ENCODE assay signal across 16 cellular contexts in genomic region chr13:89465366-89465765, GRCh38.
DNase-seq lines count a peak whose midpoint lies in the region; ATAC-seq and TF ChIP-seq lines count a peak whose summit lies in the region.
"Had no signal": no experiment of that assay in that cellular context is flagged by ENCODE, and none has a peak within 500 bp of the region (broad histone marks: within the 10 kb centered on the region; RNA-seq: fewer than 3 reads in every experiment).

No MANE protein-coding gene starts in this region.

- no peak for TF ChIP-seq RAD21 in SK-N-SH (IDR thresholded peaks at IDR 0.05; ENCODE audit: low read length)

- H3K27ac ChIP-seq in mammary epithelial cell (ENCODE audit: insufficient read depth, low read depth, low read length), result no peak overlapping the region
- no peak overlapping the region for H3K27ac ChIP-seq in SK-N-SH (ENCODE audit: low read depth in 2 of 2, low read length in 1 of 2)
- H3K27ac ChIP-seq: cardiac muscle cell, spleen had no signal

- H4K20me1 ChIP-seq in mammary epithelial cell (ENCODE audit: insufficient read depth, low read length), result no peaks in the 10 kb centered on the region
- no peaks in the 10 kb centered on the region for H4K20me1 ChIP-seq in SK-N-SH (ENCODE audit: insufficient read depth)

- H3K4me1 ChIP-seq in mammary epithelial cell (ENCODE audit: insufficient read depth, low read length) (peaks cover 5% of the 10 kb centered on the region), SK-N-SH (ENCODE audit: control insufficient read depth in 1 of 2, insufficient read depth in 2 of 2, low read depth in 1 of 2, low read length in 1 of 2) (no peaks in the 10 kb centered on the region)
- H3K4me1 ChIP-seq: spleen had no signal

- H3K27me3 ChIP-seq in mammary epithelial cell (ENCODE audit: insufficient read depth, low read length), result no peaks in the 10 kb centered on the region
- no peaks in the 10 kb centered on the region for H3K27me3 ChIP-seq in SK-N-SH (ENCODE audit: insufficient read depth)
- H3K27me3 ChIP-seq: cardiac muscle cell, spleen had no signal

- peaks cover 4% of the 10 kb centered on the region for H3K9me3 Mint-ChIP-seq in activated CD4-positive, alpha-beta T cell treated with anti-CD3 and anti-CD28 coated beads for 36 hours (ENCODE audit: low read depth)
- H3K9me3 Mint-ChIP-seq in stimulated activated naive CD8-positive, alpha-beta T cell treated with anti-CD3 and anti-CD28 coated beads, Interleukin-15, amount 100 ng/mL, for 72 hours, result peaks cover 0 to 16% of the 10 kb centered on the region in 2 donors

- peaks cover 2% of the 10 kb centered on the region for H3K4me1 Mint-ChIP-seq in activated CD4-positive, alpha-beta T cell treated with anti-CD3 and anti-CD28 coated beads for 36 hours
- H3K4me1 Mint-ChIP-seq in stimulated activated naive CD8-positive, alpha-beta T cell treated with anti-CD3 and anti-CD28 coated beads, Interleukin-15, amount 100 ng/mL, for 72 hours, result peaks cover 5% of the 10 kb centered on the region
- H3K4me1 Mint-ChIP-seq: naive thymus-derived CD4-positive, alpha-beta T cell had no signal

- dilution Hi-C loops in mammary epithelial cell (cut with HindIII; ENCODE audit: low sequenced_read_pairs), result no loop called here

- intact Hi-C loops in activated CD4-positive, alpha-beta T cell treated with anti-CD3 and anti-CD28 coated beads for 36 hours (cut with DNase I, micrococcal nuclease), result no loop called here
- intact Hi-C loops in mammary epithelial cell (cut with micrococcal nuclease), result no loop called here

- 0% methylated on average over 2 of the region's 2 CpGs for WGBS in mammary epithelial cell (ENCODE audit: low coverage, missing lambda C conversion rate)
- WGBS in SK-N-SH (ENCODE audit: low lambda C conversion rate), result 37% methylated on average over 2 of the region's 2 CpGs

- POLR2A ChIA-PET in activated CD4-positive, alpha-beta T cell treated with anti-CD3 and anti-CD28 coated beads for 36 hours (lab: Charles Lee), result no interaction called here
- POLR2A ChIA-PET in SK-N-SH (lab: Yijun Ruan, JAX), result no interaction called here

- H3K36me3 ChIP-seq in mammary epithelial cell (ENCODE audit: insufficient read depth, low read length), result no peaks in the 10 kb centered on the region
- H3K36me3 ChIP-seq in SK-N-SH (replicated peaks in 1 of 2; ENCODE audit: control insufficient read depth in 1 of 2, insufficient read depth in 2 of 2, low read length in 1 of 2), result no peaks in the 10 kb centered on the region
- H3K36me3 ChIP-seq: cardiac muscle cell, spleen had no signal

- H3K9me2 ChIP-seq in SK-N-SH, result no peaks in the 10 kb centered on the region

- no peak overlapping the region for H3K4me3 Mint-ChIP-seq in activated CD4-positive, alpha-beta T cell treated with anti-CD3 and anti-CD28 coated beads for 36 hours
- no peak overlapping the region for H3K4me3 Mint-ChIP-seq in stimulated activated naive CD8-positive, alpha-beta T cell treated with anti-CD3 and anti-CD28 coated beads, Interleukin-15, amount 100 ng/mL, for 72 hours
- H3K4me3 Mint-ChIP-seq: naive thymus-derived CD4-positive, alpha-beta T cell; T-helper 2 cell treated with Interferon-gamma antibody and Interleukin-4, amounts not matched to agents 5 μg/mL and 100 μg/mL, for 36 hours had no signal

- H3K79me2 ChIP-seq in mammary epithelial cell (ENCODE audit: insufficient read depth, low read length) (no peaks in the 10 kb centered on the region), SK-N-SH (ENCODE audit: insufficient read depth) (no peaks in the 10 kb centered on the region)

- in situ Hi-C loops in mammary epithelial cell (cut with MboI; ENCODE audit: low sequenced_read_pairs in 2 of 2), result no loop called here

- no peaks in the 10 kb centered on the region for H3F3A ChIP-seq in SK-N-SH (replicated peaks; ENCODE audit: insufficient read depth)

- no peak for TF ChIP-seq EP300 in SK-N-SH (IDR thresholded peaks at IDR 0.05; ENCODE audit: borderline replicate concordance in 1 of 2, low read depth in 1 of 2, low read length in 1 of 2)

- peak; percentile 71 for ATAC-seq in activated CD4-positive, alpha-beta T cell treated with anti-CD3 and anti-CD28 coated beads for 36 hours
- ATAC-seq in HG03565 (IDR thresholded peaks at IDR 0.05; ENCODE audit: unreplicated experiment), result peak; percentile 82
- ATAC-seq in stimulated activated naive CD8-positive, alpha-beta T cell treated with anti-CD3 and anti-CD28 coated beads, Interleukin-15, amount 100 ng/mL, for 72 hours, result peak; percentile 77
- ATAC-seq: HepG2; naive thymus-derived CD4-positive, alpha-beta T cell had no signal

- BruUV-seq in mammary epithelial cell (replicated peaks; lab: Mats Ljungman, UMichigan), result no TSS peak

- H3K27ac Mint-ChIP-seq in activated CD4-positive, alpha-beta T cell treated with anti-CD3 and anti-CD28 coated beads for 36 hours, result no peak overlapping the region
- H3K27ac Mint-ChIP-seq in stimulated activated naive CD8-positive, alpha-beta T cell treated with anti-CD3 and anti-CD28 coated beads, Interleukin-15, amount 100 ng/mL, for 72 hours, result no peak overlapping the region
- H3K27ac Mint-ChIP-seq: naive thymus-derived CD4-positive, alpha-beta T cell; T-helper 2 cell treated with Interferon-gamma antibody and Interleukin-4, amounts not matched to agents 5 μg/mL and 100 μg/mL, for 36 hours had no signal

- H3K4me3 ChIP-seq in mammary epithelial cell (replicated peaks in 1 of 3; ENCODE audit: insufficient read depth in 1 of 3, low read depth in 2 of 3, low read length in 3 of 3) (no peak overlapping the region), SK-N-SH (ENCODE audit: low read depth in 2 of 2, low read length in 1 of 2) (no peak overlapping the region), foreskin fibroblast (ENCODE audit: low read depth in 1 of 2, low read length in 2 of 2) (no peak overlapping the region)
- H3K4me3 ChIP-seq: cardiac muscle cell, spleen had no signal

- DNase-seq in activated CD4-positive, alpha-beta T cell treated with anti-CD3 and anti-CD28 coated beads for 36 hours, result no peak
- no peak for DNase-seq in activated CD4-positive, alpha-beta T cell treated with anti-CD3 and anti-CD28 coated beads, Interleukin-2, amount 50 U/mL, for 4 hours
- DNase-seq in mammary epithelial cell, result peak; percentile 96
- no peak for DNase-seq in stimulated activated naive CD8-positive, alpha-beta T cell treated with anti-CD3 and anti-CD28 coated beads, Interleukin-15, amount 100 ng/mL, for 72 hours
- no peak for DNase-seq in activated effector memory CD4-positive, alpha-beta T cell treated with anti-CD3 and anti-CD28 coated beads, Interleukin-2, amount 50 U/mL, for 16 hours
- no peak for DNase-seq in SK-N-SH
- DNase-seq in foreskin fibroblast, result no peak
- DNase-seq: kidney; naive thymus-derived CD4-positive, alpha-beta T cell; NCI-H1694 treated with DMSO at 0.1 percent for 48 hours; spleen; stimulated activated CD8-positive, alpha-beta memory T cell treated with anti-CD3 and anti-CD28 coated beads, Interleukin-4, amount 100 ng/mL, for 48 hours had no signal

- CTCF ChIA-PET in activated CD4-positive, alpha-beta T cell treated with anti-CD3 and anti-CD28 coated beads for 36 hours (lab: Charles Lee), result no interaction called here
- CTCF ChIA-PET in mammary epithelial cell (lab: Charles Lee; ENCODE audit: low non-redundant PET), result interaction anchor here (0.6 kb wide), 1 partner anchor 980 kb away, joined by 3 read pairs; no protein-coding TSS in a partner anchor
- CTCF ChIA-PET in SK-N-SH (lab: Yijun Ruan, JAX), result no interaction called here

- no peaks in the 10 kb centered on the region for H3K27me3 Mint-ChIP-seq in activated CD4-positive, alpha-beta T cell treated with anti-CD3 and anti-CD28 coated beads for 36 hours
- no peaks in the 10 kb centered on the region for H3K27me3 Mint-ChIP-seq in stimulated activated naive CD8-positive, alpha-beta T cell treated with anti-CD3 and anti-CD28 coated beads, Interleukin-15, amount 100 ng/mL, for 72 hours
- H3K27me3 Mint-ChIP-seq: naive thymus-derived CD4-positive, alpha-beta T cell had no signal

- H2AFZ ChIP-seq in mammary epithelial cell (ENCODE audit: low read depth, low read length) (peak overlapping the region; percentile 60), SK-N-SH (ENCODE audit: low read depth) (no peak overlapping the region)

- TF ChIP-seq CTCF in mammary epithelial cell (conservative IDR thresholded peaks at IDR 0.05 in 1 of 2, IDR thresholded peaks at IDR 0.05 in 1 of 2; ENCODE audit: extremely low read depth in 1 of 2, insufficient read depth in 1 of 2, low read depth in 1 of 2, low read length in 2 of 2) (no peak), SK-N-SH (IDR thresholded peaks at IDR 0.05) (no peak), foreskin fibroblast (IDR thresholded peaks at IDR 0.05; ENCODE audit: low read depth, low read length) (no peak)

- H3K9ac ChIP-seq in mammary epithelial cell (ENCODE audit: insufficient read depth, low read length), result no peak overlapping the region
- no peak overlapping the region for H3K9ac ChIP-seq in SK-N-SH

- no peaks in the 10 kb centered on the region for H3K36me3 Mint-ChIP-seq in activated CD4-positive, alpha-beta T cell treated with anti-CD3 and anti-CD28 coated beads for 36 hours (ENCODE audit: low read depth)
- H3K36me3 Mint-ChIP-seq: naive thymus-derived CD4-positive, alpha-beta T cell had no signal

- H3K4me2 ChIP-seq in mammary epithelial cell (ENCODE audit: insufficient read depth, low read depth, low read length) (peak overlapping the region; percentile 59), SK-N-SH (no peak overlapping the region)

- H3K9me3 ChIP-seq in mammary epithelial cell (replicated peaks; ENCODE audit: insufficient read depth, low read length) (no peaks in the 10 kb centered on the region), SK-N-SH (no peaks in the 10 kb centered on the region)
- H3K9me3 ChIP-seq: spleen had no signal

TF ChIP-seq in SK-N-SH, 30 proteins besides CTCF, POLR2A, EP300 and RAD21:
- TF ChIP-seq JUND (IDR thresholded peaks at IDR 0.05) (no peak), TEAD4 (IDR thresholded peaks at IDR 0.05; ENCODE audit: borderline replicate concordance, insufficient read depth) (no peak), MAX (IDR thresholded peaks at IDR 0.05; ENCODE audit: low read depth) (no peak), FOXJ3 (CRISPR knock-in tag; IDR thresholded peaks at IDR 0.05) (no peak), POLR2AphosphoS5 (IDR thresholded peaks at IDR 0.05; ENCODE audit: low read depth, low read length) (no peak), GATA2 (CRISPR knock-in tag; IDR thresholded peaks at IDR 0.05) (no peak), TAF1 (IDR thresholded peaks at IDR 0.05; ENCODE audit: borderline replicate concordance, low read depth, low read length) (no peak), TCF12 (IDR thresholded peaks at IDR 0.05) (no peak)
